ENCODE assay signal across 7 cellular contexts in genomic region chr11:65286686-65287085, GRCh38.
"Had no signal": no experiment of that assay in that cellular context is flagged by ENCODE, and none has a peak within 500 bp of the region (broad histone marks: within the 10 kb centered on the region; RNA-seq: fewer than 3 reads in every experiment).

No MANE protein-coding gene starts in this region.

- ATAC-seq: GM23338, K562 had no signal

- H3K27ac ChIP-seq: HL-60 had no signal

- DNase-seq: H9, HCEC 1CT, IMR-90, KG1 had no signal

- H3K4me3 ChIP-seq: GM23338, K562 had no signal

- H3K4me2 ChIP-seq: GM23338 had no signal
